In the genomic region with DNA sequence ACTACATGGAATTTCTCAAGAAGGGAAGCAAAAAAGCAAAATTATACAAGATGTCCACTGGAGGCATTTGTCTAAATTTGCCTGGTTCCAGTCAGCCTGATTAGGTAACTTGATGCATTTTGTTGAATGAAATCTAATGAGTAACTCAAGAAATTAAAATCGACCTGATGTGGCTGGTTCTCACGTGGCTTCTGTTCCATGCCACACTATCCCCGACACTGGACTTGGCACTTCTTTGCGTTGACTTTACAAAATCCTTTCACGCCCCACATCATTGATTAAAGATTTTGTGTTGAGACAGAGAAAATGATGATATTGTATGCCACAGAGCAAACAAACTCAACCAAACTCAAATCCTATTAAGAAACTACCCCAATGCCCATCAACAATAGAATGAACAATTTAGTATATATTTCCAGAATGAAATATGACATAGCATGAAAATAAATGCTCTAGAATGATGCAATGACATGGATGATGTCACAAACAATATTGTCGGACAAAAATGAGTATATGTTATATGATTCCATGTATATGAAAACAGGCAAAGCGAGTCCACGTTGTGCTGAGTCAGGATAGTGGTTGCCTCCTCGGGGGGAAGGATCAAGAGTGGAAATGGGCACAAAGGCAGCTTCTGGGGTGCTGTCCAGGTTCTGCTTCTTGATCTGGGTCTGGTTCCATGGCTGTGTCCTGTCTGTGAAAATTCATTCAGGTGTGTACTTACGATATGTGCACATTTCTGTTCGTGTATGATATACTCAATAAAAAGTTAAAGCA, we compare ENCODE assay signal across 25 cellular contexts. TPM values are rescaled to one million over a fixed set of nuclear protein-coding genes. Genes with fewer than 3 reads are reported as not detected.
"Had no signal": no experiment of that assay in that cellular context is flagged by ENCODE, and none has a peak within 500 bp of the region (broad histone marks: within the 10 kb centered on the region; RNA-seq: fewer than 3 reads in every experiment).

No MANE protein-coding gene starts in this region.

- H3K27me3 ChIP-seq: foreskin keratinocyte, left lung, ovary, uterus had no signal

- ATAC-seq: activated CD4-positive, CD25-positive, alpha-beta regulatory T cell treated with anti-CD3 and anti-CD28 coated beads, Interleukin-2, amount 50 U/mL, for 24 hours; activated naive CD8-positive, alpha-beta T cell treated with anti-CD3 and anti-CD28 coated beads, Interleukin-2, amount 50 U/mL, for 24 hours; left lung; naive thymus-derived CD8-positive, alpha-beta T cell; psoas muscle; right cardiac atrium; stimulated activated naive B cell treated with anti-CD40 and anti-IgM and Interleukin-4, amounts not matched to agents 10 μg/mL and 1 μg/mL and 100 μg/mL, for 72 hours had no signal

- H3K4me3 ChIP-seq: left lung, ovary, psoas muscle, skin epidermis, uterus had no signal

- H3K9me3 ChIP-seq: left lung, ovary, psoas muscle, uterus had no signal

- H3K27ac ChIP-seq: foreskin keratinocyte, psoas muscle, uterus had no signal

- H3K4me1 ChIP-seq: psoas muscle, uterus had no signal

- H3K36me3 ChIP-seq: left lung, ovary, uterus had no signal

- FAIRE-seq: endometrium had no signal

- DNase-seq: activated CD4-positive, alpha-beta memory T cell treated with anti-CD3 and anti-CD28 coated beads, Interleukin-2, amount 10 ng/mL, durations not matched to agents 7 days and 5 days; activated CD4-positive, alpha-beta T cell treated with anti-CD3 and anti-CD28 coated beads, Interleukin-2, amount 10 ng/mL, durations not matched to agents 24 days and 14 days; activated gamma-delta T cell; activated naive CD4-positive, alpha-beta T cell treated with anti-CD3 and anti-CD28 coated beads, Interleukin-2, amount 50 U/mL, for 16 hours; activated naive CD8-positive, alpha-beta T cell treated with anti-CD3 and anti-CD28 coated beads, Interleukin-2, amount 50 U/mL, for 24 hours; effector CD4-positive, alpha-beta T cell; foreskin keratinocyte; kidney glomerular epithelial cell; left lung; mammary epithelial cell; naive thymus-derived CD8-positive, alpha-beta T cell; ovary; psoas muscle; right cardiac atrium; stimulated activated CD4-positive, alpha-beta T cell treated with anti-CD3 and anti-CD28 coated beads, Interleukin-2, amount 100 ng/mL, for 24 hours; stimulated activated naive B cell treated with anti-CD40 and anti-IgM and Interleukin-4, amounts not matched to agents 10 μg/mL and 1 μg/mL and 100 μg/mL, for 72 hours; T-helper 2 cell; trophoblast cell; uterus had no signal

RNA-seq across cellular contexts. Expression of a gene that starts 12.9 kb away (rescaled TPM):
- total RNA-seq: activated CD4-positive, alpha-beta memory T cell treated with anti-CD3 and anti-CD28 coated beads, Interleukin-2, amount 10 ng/mL, durations not matched to agents 7 days and 5 days; activated CD4-positive, alpha-beta T cell treated with anti-CD3 and anti-CD28 coated beads, Interleukin-2, amount 10 ng/mL, durations not matched to agents 24 days and 14 days; activated T-helper 1 cell treated with anti-CD3 and anti-CD28 coated beads, Interleukin-12 subunit alpha, Interleukin-12 subunit beta, Interleukin-2, Interleukin-4 antibody, amounts not matched to agents 30 ng/mL and 10 ng/mL and 1 ng/mL, durations not matched to agents 14 hours and 24 hours and 36 hours; epithelial cell of proximal tubule; foreskin keratinocyte; mammary epithelial cell; naive thymus-derived CD8-positive, alpha-beta T cell; temporal lobe had no signal
- polyA plus RNA-seq: foreskin keratinocyte; mammary epithelial cell; naive thymus-derived CD8-positive, alpha-beta T cell had no signal

RNA-seq across cellular contexts. Expression of a gene that starts 29.6 kb away (rescaled TPM):
- total RNA-seq: activated CD4-positive, alpha-beta memory T cell treated with anti-CD3 and anti-CD28 coated beads, Interleukin-2, amount 10 ng/mL, durations not matched to agents 7 days and 5 days; epithelial cell of proximal tubule; foreskin keratinocyte; left lung; mammary epithelial cell; psoas muscle; right cardiac atrium; temporal lobe; uterus had no signal
- polyA plus RNA-seq: foreskin keratinocyte, ovary, right cardiac atrium had no signal
